ENCODE assay signal across 11 cellular contexts in the genomic region with DNA sequence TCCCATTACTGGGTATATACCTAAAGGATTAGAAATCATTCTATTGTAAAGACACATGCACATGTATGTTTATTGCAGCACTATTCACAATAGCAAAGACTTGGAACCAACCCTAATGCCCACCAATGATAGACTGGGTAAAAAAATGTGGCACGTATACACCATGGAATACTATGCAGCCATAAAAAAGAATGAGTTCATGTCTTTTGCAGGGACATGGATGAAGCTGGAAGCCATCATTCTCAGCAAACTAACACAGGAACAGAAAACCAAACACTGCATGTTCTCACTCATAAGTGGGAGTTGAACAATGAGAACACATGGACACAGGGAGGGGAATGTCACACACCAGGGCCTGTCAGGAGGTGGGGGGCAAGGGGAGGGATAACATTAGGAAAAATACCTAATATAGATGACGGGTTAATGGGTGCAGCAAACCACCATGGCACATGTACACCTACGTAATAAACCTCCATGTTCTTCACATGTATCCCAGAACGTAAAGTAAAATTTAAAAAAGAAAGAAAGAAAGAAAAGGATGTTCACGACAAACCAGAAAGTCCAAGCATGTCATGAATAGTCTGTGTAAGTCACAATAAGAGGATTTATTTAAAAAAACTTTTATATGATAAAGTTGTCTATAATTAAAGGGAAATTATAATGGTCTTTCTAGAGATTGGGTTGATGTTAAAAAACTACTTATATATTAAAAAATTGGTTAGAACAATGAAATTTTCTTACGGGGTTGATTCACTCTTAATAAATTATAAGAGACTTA. TPM values are rescaled to one million over a fixed set of nuclear protein-coding genes. Genes with fewer than 3 reads are reported as not detected.
A peak's percentile ranks its signal among the peaks of the same experiment; 100 is the strongest.
DNase-seq lines count a peak whose midpoint lies in the region; ATAC-seq, FAIRE-seq and TF ChIP-seq lines count a peak whose summit lies in the region.
"Not testable (repeated sequence)": the region's sequence is repeated elsewhere in the genome, so short reads cannot be mapped to it uniquely, and the experiment has no call there.
"Had no signal": no experiment of that assay in that cellular context is flagged by ENCODE, and none has a peak within 500 bp of the region (broad histone marks: within the 10 kb centered on the region; RNA-seq: fewer than 3 reads in every experiment).

No MANE protein-coding gene starts in this region.

- CTCF ChIA-PET in OCI-LY7 (lab: Charles Lee; ENCODE audit: unreplicated experiment), result not testable (repeated sequence)

- in situ Hi-C loops in ACHN (cut with HindIII; ENCODE audit: low pct_ligation_motif_present, low pct_unique_long_range_greater_than_20kb, low sequenced_read_pairs); astrocyte of the spinal cord (cut with HindIII; ENCODE audit: low sequenced_read_pairs): not testable (repeated sequence)

- peaks cover 61% of the 10 kb centered on the region for H3K36me3 Mint-ChIP-seq in GM23338 (ENCODE audit: low read depth)

- peaks cover 74% of the 10 kb centered on the region for H3K9me3 Mint-ChIP-seq in GM23338

- not testable (repeated sequence) for H3K27me3 Mint-ChIP-seq in GM23338 (ENCODE audit: insufficient read depth, low read depth, poor library complexity)

- TF ChIP-seq CTCF in GM23338 (conservative IDR thresholded peaks at IDR 0.05; ENCODE audit: low read depth in 2 of 2); OCI-LY7 (conservative IDR thresholded peaks at IDR 0.05; ENCODE audit: low read length); astrocyte of the spinal cord (IDR thresholded peaks at IDR 0.05; ENCODE audit: low read depth, low read length): not testable (repeated sequence)

- not testable (repeated sequence) for H3F3A ChIP-seq in GM23338 (replicated peaks; ENCODE audit: low read depth)

- not testable (repeated sequence) for H3K27me3 ChIP-seq in GM23338 (ENCODE audit: insufficient read depth)

- H3K27ac Mint-ChIP-seq in GM23338, result not testable (repeated sequence)

- H3K79me2 ChIP-seq in GM23338 (replicated peaks; ENCODE audit: insufficient read depth); OCI-LY7 (ENCODE audit: insufficient read depth, low read depth, low read length): not testable (repeated sequence)

- peaks cover 26% of the 10 kb centered on the region; the same call in 1 of the 2 replicates for H3K9me3 ChIP-seq in OCI-LY7 (ENCODE audit: low read length)

- intact Hi-C loops in OCI-LY7 (cut with micrococcal nuclease; ENCODE audit: unreplicated experiment), result not testable (repeated sequence)

- not testable (repeated sequence) for H3K27ac ChIP-seq in GM23338 (ENCODE audit: low read depth); OCI-LY7 (ENCODE audit: low read depth, low read length, poor library complexity, severe bottlenecking)

- not testable (repeated sequence) for H3K9me2 ChIP-seq in GM23338 (ENCODE audit: insufficient read depth); OCI-LY7 (ENCODE audit: insufficient read depth, low read length)

- peaks cover 20% of the 10 kb centered on the region for H3K36me3 ChIP-seq in GM23338 (ENCODE audit: insufficient read depth)
- not testable (repeated sequence) for H3K36me3 ChIP-seq in OCI-LY7 (ENCODE audit: insufficient read depth, low read length)

- not testable (repeated sequence) for H3K4me3 ChIP-seq in GM23338; OCI-LY7 (ENCODE audit: low read depth, low read length, poor library complexity, severe bottlenecking); astrocyte of the spinal cord (ENCODE audit: low read depth, low read length)

- H4K20me1 ChIP-seq in GM23338 (replicated peaks; ENCODE audit: insufficient read depth); OCI-LY7 (ENCODE audit: insufficient read depth, low read length): not testable (repeated sequence)

- not testable (repeated sequence) for BruUV-seq in OCI-LY7 (replicated peaks; lab: Mats Ljungman, UMichigan)

- DNase-seq in ACHN, result peak; percentile 38
- peak; percentile 77 for DNase-seq in GM23338 (ENCODE audit: low spot score)
- DNase-seq in M059J (ENCODE audit: low read depth), result peak; percentile 36
- DNase-seq in NCI-H2171 treated with DMSO at 0.1 percent for 48 hours (lab: John Stamatoyannopoulos, UW), result peak; percentile 18
- DNase-seq in OCI-LY7 (ENCODE audit: low spot score), result peak; percentile 64
- DNase-seq in astrocyte of the spinal cord (ENCODE audit: low read depth, low spot score), result peak; percentile 36
- DNase-seq in frontal cortex (ENCODE audit: low spot score in 2 of 2), result not testable (repeated sequence)

- H3K4me2 ChIP-seq in GM23338; OCI-LY7 (ENCODE audit: low read length): not testable (repeated sequence)

- H2AFZ ChIP-seq in GM23338; OCI-LY7 (ENCODE audit: low read length): not testable (repeated sequence)

- not testable (repeated sequence) for H3K4me1 ChIP-seq in GM23338 (ENCODE audit: insufficient read depth); OCI-LY7 (ENCODE audit: insufficient read depth, low read length, poor library complexity, severe bottlenecking)

- not testable (repeated sequence) for ATAC-seq in GM23338

- POLR2A ChIA-PET in OCI-LY7 (lab: Charles Lee), result not testable (repeated sequence)

- not testable (repeated sequence) for H3K4me3 Mint-ChIP-seq in GM23338

- not testable (repeated sequence) for H3K4me1 Mint-ChIP-seq in GM23338

- peak; percentile 37 for FAIRE-seq in frontal cortex (lab: Jason Lieb, UNC)

RNA-seq across cellular contexts. Expression of a gene that starts 23.0 kb away (rescaled TPM):
- not detected in 2 replicates for total RNA-seq in GM23338 (2014; rRNA removed; shearing (Covaris generic))
- polyA plus RNA-seq in GM23338 (2016; fragmentation: Nextera tagmentation; extraction: Ambion mirVana), result 0.14 TPM in 1 of 2 replicates, not detected in the other
- total RNA-seq in M059J (2014; rRNA removed; shearing (Covaris generic)), result 2.6 and 4.2 TPM in 2 replicates
- total RNA-seq in OCI-LY7 (2014; rRNA removed; shearing (Covaris generic)), result not detected in 2 replicates
- total RNA-seq in OCI-LY7 (2022) (not detected in 2 replicates), frontal cortex (0.41 TPM)

RNA-seq across cellular contexts. Expression of a gene that starts 51.4 kb away (rescaled TPM):
- total RNA-seq in GM23338 (2014; rRNA removed; shearing (Covaris generic)), result not detected in 2 replicates
- polyA plus RNA-seq in GM23338 (2016; fragmentation: Nextera tagmentation; extraction: Ambion mirVana), result not detected in 2 replicates
- 0.30 TPM in 1 of 2 replicates, not detected in the other for total RNA-seq in M059J (2014; rRNA removed; shearing (Covaris generic))
- total RNA-seq in OCI-LY7 (2014; rRNA removed; shearing (Covaris generic)), result not detected in 2 replicates
- 0.63 TPM in 1 of 2 replicates, not detected in the other for total RNA-seq in OCI-LY7 (2022)
- not detected for total RNA-seq in frontal cortex
- total RNA-seq: CD4-positive, alpha-beta T cell; Daoy; HT1080 had no signal
- polyA plus RNA-seq: SK-N-SH had no signal
